Comparison of ENCODE assay signal across 2 cellular contexts in genomic region chr22:49968831-49969661, GRCh38.
TF ChIP-seq lines count a peak whose summit lies in the region.

No MANE protein-coding gene starts in this region.

TF ChIP-seq in SK-N-SH, 30 proteins besides CTCF, POLR2A, EP300 and RAD21:
- TF ChIP-seq FOXM1 (IDR thresholded peaks at IDR 0.05; ENCODE audit: low read depth), result no peak

TF ChIP-seq in SK-N-SH treated with all-trans-retinoic acid at 6 μM for 48 hours, 23 proteins besides CTCF, POLR2A, EP300 and RAD21:
- TF ChIP-seq ESRRG (CRISPR knock-in tag; IDR thresholded peaks at IDR 0.05) (no peak), ZC3H10 (CRISPR knock-in tag; IDR thresholded peaks at IDR 0.05) (no peak), TSHZ2 (CRISPR knock-in tag; IDR thresholded peaks at IDR 0.05) (no peak), ZFP3 (CRISPR knock-in tag; IDR thresholded peaks at IDR 0.05) (no peak), RARB (CRISPR knock-in tag; IDR thresholded peaks at IDR 0.05) (no peak), CSDC2 (CRISPR knock-in tag; IDR thresholded peaks at IDR 0.05) (no peak), PATZ1 (CRISPR knock-in tag; IDR thresholded peaks at IDR 0.05; ENCODE audit: borderline replicate concordance) (no peak), ZNF565 (CRISPR knock-in tag; conservative IDR thresholded peaks at IDR 0.05; ENCODE audit: low read depth) (no peak)
